Comparison of ENCODE assay signal across 19 cellular contexts in genomic region chr7:44194069-44194468, GRCh38. TPM values are rescaled to one million over a fixed set of nuclear protein-coding genes. Genes with fewer than 3 reads are reported as not detected.
DNase-seq lines count a peak whose midpoint lies in the region; ATAC-seq and TF ChIP-seq lines count a peak whose summit lies in the region.
"Had no signal": no experiment of that assay in that cellular context is flagged by ENCODE, and none has a peak within 500 bp of the region (broad histone marks: within the 10 kb centered on the region; RNA-seq: fewer than 3 reads in every experiment).

No MANE protein-coding gene starts in this region.

- no peak for TF ChIP-seq CTCF in HFFc6 (IDR thresholded peaks at IDR 0.05)
- no peak for TF ChIP-seq CTCF in mucosa of descending colon (IDR thresholded peaks at IDR 0.05)

- H3K9me3 ChIP-seq in mucosa of descending colon: no peaks in the 10 kb centered on the region
- H3K9me3 ChIP-seq: transverse colon had no signal

- no peaks in the 10 kb centered on the region for H3K36me3 ChIP-seq in mucosa of descending colon (ENCODE audit: low read depth)
- H3K36me3 ChIP-seq: BLaER1 treated with 17β-estradiol and CSF1 and Interleukin-3, amounts not matched to agents 10 nM and 100 nM; transverse colon had no signal

- H3K27me3 Mint-ChIP-seq in HFFc6 (ENCODE audit: insufficient read depth): peaks cover 7% of the 10 kb centered on the region
- H3K27me3 Mint-ChIP-seq in activated T-cell treated with anti-CD3 and anti-CD28 coated beads, Interleukin-2, amount 50 U/mL, for 72 hours (ENCODE audit: low read depth): peaks cover 8% of the 10 kb centered on the region

- DNase-seq in A172 (ENCODE audit: low spot score) (peak; percentile 65), HFFc6 (peak; percentile 17), renal cortical epithelial cell (ENCODE audit: low read depth) (peak; percentile 38), mucosa of descending colon (no peak), NAMALWA (ENCODE audit: low spot score) (no peak), kidney glomerular epithelial cell (lab: John Stamatoyannopoulos, UW) (no peak), DMS79 (lab: John Stamatoyannopoulos, UW) (no peak)
- DNase-seq in activated T-cell treated with anti-CD3 and anti-CD28 coated beads, Interleukin-2, amount 50 U/mL, for 72 hours: peak; percentile 55 to 68
- DNase-seq: islet precursor cell, NCI-H345, SHP77 treated with DMSO at 0.1 percent for 48 hours, transverse colon had no signal

- H3K4me3 Mint-ChIP-seq in HFFc6: no peak overlapping the region
- H3K4me3 Mint-ChIP-seq in activated T-cell treated with anti-CD3 and anti-CD28 coated beads, Interleukin-2, amount 50 U/mL, for 72 hours: no peak overlapping the region
- H3K4me3 Mint-ChIP-seq: central memory CD8-positive, alpha-beta T cell; GM23338; IgD-negative memory B cell; nephron had no signal

- H3K27ac Mint-ChIP-seq in HFFc6: peak overlapping the region; percentile 8; the same call in 1 of the 2 replicates
- H3K27ac Mint-ChIP-seq in activated T-cell treated with anti-CD3 and anti-CD28 coated beads, Interleukin-2, amount 50 U/mL, for 72 hours: no peak overlapping the region
- H3K27ac Mint-ChIP-seq: GM23338, IgD-negative memory B cell had no signal

- no peak overlapping the region for H3K4me3 ChIP-seq in mucosa of descending colon
- H3K4me3 ChIP-seq: BLaER1 treated with 17β-estradiol and CSF1 and Interleukin-3, amounts not matched to agents 10 nM and 100 nM; GM23338; transverse colon had no signal

- H3K4me1 Mint-ChIP-seq in HFFc6 (ENCODE audit: low read depth): peaks cover 24% of the 10 kb centered on the region
- H3K4me1 Mint-ChIP-seq in activated T-cell treated with anti-CD3 and anti-CD28 coated beads, Interleukin-2, amount 50 U/mL, for 72 hours (ENCODE audit: low read depth): peaks cover 23% of the 10 kb centered on the region
- H3K4me1 Mint-ChIP-seq: central memory CD8-positive, alpha-beta T cell; IgD-negative memory B cell had no signal

- intact Hi-C loops in mucosa of descending colon (cut with DNase I, micrococcal nuclease): no loop called here

- ATAC-seq in activated T-cell treated with anti-CD3 and anti-CD28 coated beads, Interleukin-2, amount 50 U/mL, for 72 hours (replicated peaks in 1 of 2): peak; percentile 82 to 83
- no peak for ATAC-seq in mucosa of descending colon

- no peaks in the 10 kb centered on the region for H3K4me1 ChIP-seq in mucosa of descending colon (ENCODE audit: low read depth)
- H3K4me1 ChIP-seq: transverse colon had no signal

- peaks cover 5% of the 10 kb centered on the region; the same call in 1 of the 2 replicates for H3K36me3 Mint-ChIP-seq in HFFc6 (ENCODE audit: low read depth)
- no peaks in the 10 kb centered on the region for H3K36me3 Mint-ChIP-seq in activated T-cell treated with anti-CD3 and anti-CD28 coated beads, Interleukin-2, amount 50 U/mL, for 72 hours (ENCODE audit: insufficient read depth in 2 of 2)

- H3K9me3 Mint-ChIP-seq in HFFc6: no peaks in the 10 kb centered on the region
- no peaks in the 10 kb centered on the region for H3K9me3 Mint-ChIP-seq in activated T-cell treated with anti-CD3 and anti-CD28 coated beads, Interleukin-2, amount 50 U/mL, for 72 hours
- H3K9me3 Mint-ChIP-seq: central memory CD8-positive, alpha-beta T cell; GM23338; IgD-negative memory B cell; nephron had no signal

RNA-seq across cellular contexts. Expression of gene GCK, which starts 4.8 kb away (rescaled TPM):
- total RNA-seq in A172 (2014; rRNA removed; shearing (Covaris generic)): not detected in 2 replicates
- under 1 TPM in 4 of 6 experiments, not detected in 2; 0.11 to 0.26 (median 0.17) TPM for total RNA-seq in HFFc6 (2021; fragmentation: NEBNext Ultra II Directional; extraction: Animal tissue kit (Norgen Biotek cat#: 25700))
- 1 to 10 TPM in 1 of 2 donors, under 1 TPM in 1; 0.67 to 1.3 TPM for total RNA-seq in activated T-cell treated with anti-CD3 and anti-CD28 coated beads, Interleukin-2, amount 50 U/mL, for 72 hours
- total RNA-seq in renal cortical epithelial cell (0.10 TPM in 1 of 2 replicates, not detected in the other), mucosa of descending colon (under 1 TPM in 1 of 3 donors, not detected in 2; 0.17 TPM)

RNA-seq across cellular contexts. Expression of gene YKT6, which starts 6.7 kb away (rescaled TPM):
- total RNA-seq in A172 (2014; rRNA removed; shearing (Covaris generic)): 133 and 137 TPM in 2 replicates
- total RNA-seq in HFFc6 (2021; fragmentation: NEBNext Ultra II Directional; extraction: Animal tissue kit (Norgen Biotek cat#: 25700)): 100 to 1,000 TPM; 155 to 174 (median 167) TPM
- total RNA-seq in activated T-cell treated with anti-CD3 and anti-CD28 coated beads, Interleukin-2, amount 50 U/mL, for 72 hours: 10 to 100 TPM; 66.0 to 72.3 TPM
- total RNA-seq in renal cortical epithelial cell (85.9 and 116 TPM in 2 replicates), mucosa of descending colon (10 to 100 TPM; 72.0 to 79.5 (median 79.0) TPM)

RNA-seq across cellular contexts. Expression of gene MYL7, which starts 52.9 kb away (rescaled TPM):
- total RNA-seq in A172 (2014; rRNA removed; shearing (Covaris generic)): not detected in 2 replicates
- total RNA-seq in HFFc6 (2021; fragmentation: NEBNext Ultra II Directional; extraction: Animal tissue kit (Norgen Biotek cat#: 25700)): under 1 TPM in 4 of 6 experiments, not detected in 2; 0.30 to 0.64 (median 0.49) TPM
- not detected for total RNA-seq in activated T-cell treated with anti-CD3 and anti-CD28 coated beads, Interleukin-2, amount 50 U/mL, for 72 hours
- total RNA-seq in renal cortical epithelial cell (not detected in 2 replicates), mucosa of descending colon (1 to 10 TPM in 1 of 3 donors, not detected in 2; 2.0 TPM)
- total RNA-seq: activated CD8-positive, alpha-beta memory T cell treated with anti-CD3 and anti-CD28 coated beads for 36 hours; fibroblast of lung; GM23338; transverse colon had no signal

Comparison
In these comparisons a context has a peak if more than half of its experiments do, and no peak if none do; other contexts are left out.
1. DNase-seq: peak in A172 (single experiment), HFFc6 (single experiment), activated T-cell treated with anti-CD3 and anti-CD28 coated beads, Interleukin-2, amount 50 U/mL, for 72 hours (2 of 2) and renal cortical epithelial cell (single experiment); none in mucosa of descending colon (0 of 3), NAMALWA (single experiment), kidney glomerular epithelial cell (single experiment) and DMS79 (single experiment).